Comparison of ENCODE assay signal across 1 cellular context in genomic region chr16:84368327-84368996, GRCh38.
TF ChIP-seq lines count a peak whose summit lies in the region.

TSS of gene ATP2C2 (plus strand) at chr16:84368538. CDS start at chr16:84368616, 78 bp downstream.

TF ChIP-seq in H1, 55 proteins besides CTCF, POLR2A, EP300 and RAD21:
- TF ChIP-seq YY1 (IDR thresholded peaks at IDR 0.05; ENCODE audit: low read depth, low read length) (0 out of 2 replicates have a peak, but pooled peaks have one; percentile 11), GTF2F1 (IDR thresholded peaks at IDR 0.05; ENCODE audit: borderline replicate concordance, low read depth, low read length) (no peak), KDM1A (IDR thresholded peaks at IDR 0.05; ENCODE audit: borderline replicate concordance, low read length) (peak; percentile 98), NRF1 (IDR thresholded peaks at IDR 0.05; ENCODE audit: low read depth, low read length) (no peak), ASH2L (IDR thresholded peaks at IDR 0.05; ENCODE audit: low read length) (peak; percentile 70), CHD2 (IDR thresholded peaks at IDR 0.05; ENCODE audit: low read length) (no peak), TBP (IDR thresholded peaks at IDR 0.05; ENCODE audit: low read depth, low read length) (peak; percentile 43; the same call in 1 of the 2 replicates), JUND (IDR thresholded peaks at IDR 0.05; ENCODE audit: low read length) (no peak), MAX (IDR thresholded peaks at IDR 0.05) (peak; percentile 24; the same call in 1 of the 2 replicates), HDAC2 (IDR thresholded peaks at IDR 0.05; ENCODE audit: borderline replicate concordance in 1 of 2, low read depth in 2 of 2, low read length in 2 of 2) (peak in 1 of 2 experiments; percentile 89; a peak in 1 of 4 replicates), SP1 (IDR thresholded peaks at IDR 0.05; ENCODE audit: low read depth, low read length) (peak; percentile 50; the same call in 1 of the 2 replicates), RBBP5 (IDR thresholded peaks at IDR 0.05; ENCODE audit: borderline replicate concordance, low read depth, low read length) (peak; percentile 89), SP2 (IDR thresholded peaks at IDR 0.05; ENCODE audit: low read length) (no peak), RNF2 (IDR thresholded peaks at IDR 0.05; ENCODE audit: borderline replicate concordance, low read depth, low read length, missing control alignments, poor library complexity, severe bottlenecking) (no peak), TAF7 (optimal IDR thresholded peaks at IDR 0.05; ENCODE audit: borderline replicate concordance, low read depth, low read length) (peak; percentile 12), PHF8 (conservative IDR thresholded peaks at IDR 0.05; ENCODE audit: low read depth, low read length) (0 out of 2 replicates have a peak, but pooled peaks have one; percentile 33), KDM4A (IDR thresholded peaks at IDR 0.05; ENCODE audit: low read depth, low read length, severe bottlenecking) (peak; percentile 65)
TF ChIP-seq in H1: peak in this region for 11.
